15 cellular contexts compared by ENCODE assay signal in the genomic region with DNA sequence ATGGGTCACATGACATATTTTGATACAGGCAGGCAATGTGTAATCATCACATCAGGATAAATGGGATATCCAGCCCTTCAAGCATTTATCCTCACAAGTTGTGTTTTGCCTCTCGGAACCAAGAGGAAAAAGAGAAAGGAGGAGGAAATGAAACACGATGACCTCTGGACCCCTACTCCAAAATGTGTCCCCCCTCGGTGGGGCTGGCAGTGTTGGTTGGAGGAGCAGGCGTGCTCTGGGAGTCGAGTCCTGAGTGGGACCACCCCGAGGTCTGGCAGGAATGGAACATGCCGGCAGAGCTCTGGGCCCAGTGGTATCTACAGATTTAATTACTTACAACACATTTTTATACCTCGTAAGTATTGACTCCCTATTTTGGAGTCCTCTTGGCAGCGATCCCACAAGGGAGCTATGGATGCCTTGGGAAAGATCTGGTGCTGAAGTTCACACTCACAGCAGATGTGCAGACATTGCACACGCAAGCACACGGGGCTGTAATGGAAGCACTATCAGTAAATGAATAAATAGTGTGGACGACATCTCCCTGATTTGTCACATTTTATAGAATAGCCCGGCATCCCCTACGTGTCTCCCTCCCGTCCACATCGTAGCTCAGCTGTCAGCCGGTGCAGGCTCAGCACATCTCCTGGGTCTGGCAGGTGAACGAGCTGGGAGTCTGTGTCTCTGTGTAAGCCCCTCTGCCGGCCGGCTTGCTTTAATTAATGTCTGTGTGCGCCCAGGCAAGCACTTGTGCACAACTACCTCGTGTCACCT.
A peak's percentile ranks its signal among the peaks of the same experiment; 100 is the strongest.
DNase-seq lines count a peak whose midpoint lies in the region; ATAC-seq and TF ChIP-seq lines count a peak whose summit lies in the region.
"Had no signal": no experiment of that assay in that cellular context is flagged by ENCODE, and none has a peak within 500 bp of the region (broad histone marks: within the 10 kb centered on the region; RNA-seq: fewer than 3 reads in every experiment).

No MANE protein-coding gene starts in this region.

- H3K4me3 Mint-ChIP-seq in glutamatergic neuron (ENCODE audit: unreplicated experiment): no peak overlapping the region

- DNase-seq in NCI-H1417 (lab: John Stamatoyannopoulos, UW): peak in 2 of 3 experiments; percentile 33 to 70
- DNase-seq in NCI-H1417 treated with DMSO at 0.1 percent for 48 hours (lab: John Stamatoyannopoulos, UW): no peak
- peak; percentile 69 for DNase-seq in NCI-H526 treated with DMSO at 0.1 percent for 48 hours (lab: John Stamatoyannopoulos, UW)
- DNase-seq in glutamatergic neuron: peak; percentile 32
- no peak for DNase-seq in thoracic aorta (ENCODE audit: low spot score)
- no peak for DNase-seq in foreskin melanocyte
- DNase-seq: activated CD8-positive, alpha-beta memory T cell treated with anti-CD3 and anti-CD28 coated beads for 24 hours; activated gamma-delta T cell; GOT3; NCI-H1930; stimulated activated naive CD4-positive, alpha-beta T cell had no signal

- ATAC-seq in thoracic aorta (ENCODE audit: insufficient number of reproducible peaks, low FRiP score, low read depth): no peak
- no peak for ATAC-seq in GM18858 (IDR thresholded peaks at IDR 0.05; ENCODE audit: unreplicated experiment)
- ATAC-seq in GM18517 (IDR thresholded peaks at IDR 0.05; ENCODE audit: unreplicated experiment): no peak

- peaks cover 7% of the 10 kb centered on the region for H3K9me3 ChIP-seq in thoracic aorta
- H3K9me3 ChIP-seq: vagina had no signal

- H3K27me3 Mint-ChIP-seq in glutamatergic neuron (ENCODE audit: unreplicated experiment): no peaks in the 10 kb centered on the region

- peaks cover 21% of the 10 kb centered on the region for H3K4me1 Mint-ChIP-seq in glutamatergic neuron (ENCODE audit: low read depth, unreplicated experiment)

- TF ChIP-seq CTCF in glutamatergic neuron (IDR thresholded peaks at IDR 0.05; ENCODE audit: partially characterized antibody, unreplicated experiment): no peak
- no peak for TF ChIP-seq CTCF in thoracic aorta (IDR thresholded peaks at IDR 0.05)

- H3K4me3 ChIP-seq in thoracic aorta: peak overlapping the region; percentile 58
- H3K4me3 ChIP-seq: lung, vagina had no signal

- peak overlapping the region in 1 of 2 donors; percentile 9 for H3K27ac ChIP-seq in thoracic aorta
- H3K27ac ChIP-seq: vagina had no signal

- no peaks in the 10 kb centered on the region for H3K9me3 Mint-ChIP-seq in glutamatergic neuron (ENCODE audit: unreplicated experiment)

- no peaks in the 10 kb centered on the region for H3K36me3 Mint-ChIP-seq in glutamatergic neuron (ENCODE audit: unreplicated experiment)

- no peak overlapping the region for H3K27ac Mint-ChIP-seq in glutamatergic neuron (ENCODE audit: unreplicated experiment)

- peaks cover 14 to 40% of the 10 kb centered on the region in 2 donors for H3K4me1 ChIP-seq in thoracic aorta (ENCODE audit: control insufficient read depth in 1 of 2, low read depth in 2 of 2)

- H3K27me3 ChIP-seq in thoracic aorta (replicated peaks; ENCODE audit: insufficient read depth): no peaks in the 10 kb centered on the region
- H3K27me3 ChIP-seq: vagina had no signal

- H3K36me3 ChIP-seq in thoracic aorta: no peaks in the 10 kb centered on the region
- H3K36me3 ChIP-seq: vagina had no signal

Comparison
In these comparisons a context has a peak if more than half of its experiments do, and no peak if none do; other contexts are left out.
1. DNase-seq: peak in NCI-H1417 (2 of 3), NCI-H526 treated with DMSO at 0.1 percent for 48 hours (single experiment) and glutamatergic neuron (single experiment); none in NCI-H1417 treated with DMSO at 0.1 percent for 48 hours (single experiment), thoracic aorta (single experiment) and foreskin melanocyte (single experiment).